16 cellular contexts compared by ENCODE assay signal in genomic region chr6:164035912-164036485, GRCh38.
DNase-seq lines count a peak whose midpoint lies in the region; ATAC-seq lines count a peak whose summit lies in the region.
"Had no signal": no experiment of that assay in that cellular context is flagged by ENCODE, and none has a peak within 500 bp of the region (broad histone marks: within the 10 kb centered on the region; RNA-seq: fewer than 3 reads in every experiment).

No MANE protein-coding gene starts in this region.

- ATAC-seq in HG03139 (IDR thresholded peaks at IDR 0.05; ENCODE audit: unreplicated experiment): no peak
- ATAC-seq in GM21381 (IDR thresholded peaks at IDR 0.05; ENCODE audit: unreplicated experiment): no peak
- ATAC-seq: left lobe of liver, T-helper 17 cell had no signal

- DNase-seq in ELF-1 (ENCODE audit: low read depth, low spot score) (peak; percentile 14), NCI-H1436 (lab: John Stamatoyannopoulos, UW) (peak; percentile 89), NCI-H748 treated with DMSO at 0.1 percent for 48 hours (lab: John Stamatoyannopoulos, UW) (peak; percentile 78), kidney tubule cell (ENCODE audit: low spot score) (peak; percentile 74), NAMALWA (ENCODE audit: low spot score) (no peak)
- DNase-seq: activated CD4-positive, alpha-beta T cell treated with anti-CD3 and anti-CD28 coated beads, Interleukin-2, amount 50 U/mL, for 4 hours; activated naive CD4-positive, alpha-beta T cell; amygdala; CD4-positive, alpha-beta memory T cell; DND-41; NCI-H524; stimulated activated CD4-positive, alpha-beta T cell treated with anti-CD3 and anti-CD28 coated beads, Interleukin-12 subunit alpha, Interleukin-12 subunit beta, amount 100 ng/mL, for 4 hours; T-helper 17 cell had no signal
